ENCODE assay signal across 17 cellular contexts in the genomic region with DNA sequence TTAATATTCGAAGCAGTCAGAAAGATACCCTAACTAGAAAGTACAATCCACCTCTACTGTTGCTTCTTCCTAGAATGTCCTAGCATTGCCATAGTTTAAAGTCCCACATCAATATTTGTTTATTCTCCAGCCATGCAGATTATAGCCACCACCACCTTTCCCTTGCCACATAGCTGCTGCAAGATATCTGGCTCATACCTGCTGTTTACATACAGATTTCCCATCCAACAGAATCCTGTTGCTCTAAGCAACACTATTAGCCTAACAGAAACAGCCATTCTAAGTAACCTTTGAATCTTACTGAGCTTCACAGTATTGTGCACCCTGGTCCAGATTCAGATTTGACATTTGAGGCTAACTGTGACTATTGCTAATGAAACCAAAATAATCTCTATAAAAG. TPM values are rescaled to one million over a fixed set of nuclear protein-coding genes. Genes with fewer than 3 reads are reported as not detected.
DNase-seq lines count a peak whose midpoint lies in the region; ATAC-seq and TF ChIP-seq lines count a peak whose summit lies in the region.
"Had no signal": no experiment of that assay in that cellular context is flagged by ENCODE, and none has a peak within 500 bp of the region (broad histone marks: within the 10 kb centered on the region; RNA-seq: fewer than 3 reads in every experiment).

No MANE protein-coding gene starts in this region.

- no peaks in the 10 kb centered on the region for H3K9me2 ChIP-seq in hepatocyte (replicated peaks; ENCODE audit: insufficient read depth)

- H3K27me3 ChIP-seq in CD4-positive, CD25-positive, alpha-beta regulatory T cell (ENCODE audit: control insufficient read depth, insufficient read depth, low read length) = no peaks in the 10 kb centered on the region
- H3K27me3 ChIP-seq in hepatocyte = no peaks in the 10 kb centered on the region

- H2AFZ ChIP-seq in hepatocyte = no peak overlapping the region

- DNase-seq in CD4-positive, CD25-positive, alpha-beta regulatory T cell = no peak
- DNase-seq in HuH-7.5 (ENCODE audit: low spot score) (peak; percentile 15), hepatocyte (ENCODE audit: low spot score) (peak; percentile 35), cerebellum (ENCODE audit: low spot score) (no peak), occipital lobe (lab: John Stamatoyannopoulos, UW) (no peak)
- no peak for DNase-seq in naive thymus-derived CD8-positive, alpha-beta T cell
- no peak for DNase-seq in stimulated activated naive CD4-positive, alpha-beta T cell (lab: John Stamatoyannopoulos, UW)
- DNase-seq: C1 segment of cervical spinal cord, HFFc6, NCI-H1417 treated with DMSO at 0.1 percent for 48 hours, NCI-H1930, NCI-H2171 treated with DMSO at 0.1 percent for 48 hours, NCI-H748 treated with DMSO at 0.1 percent for 48 hours, RPMI8226, SIG-M5 had no signal

- no peaks in the 10 kb centered on the region for H3K9me3 ChIP-seq in CD4-positive, CD25-positive, alpha-beta regulatory T cell (ENCODE audit: control insufficient read depth in 2 of 2, low read length in 2 of 2)
- no peaks in the 10 kb centered on the region for H3K9me3 ChIP-seq in hepatocyte (ENCODE audit: low read depth)

- no peak overlapping the region for H3K4me3 ChIP-seq in CD4-positive, CD25-positive, alpha-beta regulatory T cell (ENCODE audit: low read depth, low read length)
- H3K4me3 ChIP-seq in hepatocyte = no peak overlapping the region

- peaks cover 2% of the 10 kb centered on the region for H3K36me3 Mint-ChIP-seq in CD4-positive, CD25-positive, alpha-beta regulatory T cell
- peaks cover 0 to 5% (median 0%) of the 10 kb centered on the region in 3 donors for H3K36me3 Mint-ChIP-seq in naive thymus-derived CD8-positive, alpha-beta T cell

- H3K27me3 Mint-ChIP-seq in CD4-positive, CD25-positive, alpha-beta regulatory T cell = no peaks in the 10 kb centered on the region
- no peaks in the 10 kb centered on the region for H3K27me3 Mint-ChIP-seq in naive thymus-derived CD8-positive, alpha-beta T cell

- H3K4me2 ChIP-seq in hepatocyte = peak overlapping the region; percentile 50

- no peak for ATAC-seq in CD4-positive, CD25-positive, alpha-beta regulatory T cell (ENCODE audit: low read depth in 2 of 2)
- ATAC-seq in naive thymus-derived CD8-positive, alpha-beta T cell = no peak
- ATAC-seq in HG02798 (IDR thresholded peaks at IDR 0.05; ENCODE audit: poor library complexity, unreplicated experiment) = no peak

- H3K9me3 Mint-ChIP-seq in CD4-positive, CD25-positive, alpha-beta regulatory T cell = no peaks in the 10 kb centered on the region
- no peaks in the 10 kb centered on the region for H3K9me3 Mint-ChIP-seq in naive thymus-derived CD8-positive, alpha-beta T cell
- H3K9me3 Mint-ChIP-seq: HFFc6, IgD-negative memory B cell had no signal

- no peak for TF ChIP-seq CTCF in hepatocyte (IDR thresholded peaks at IDR 0.05; ENCODE audit: poor library complexity)

- peak overlapping the region in 2 of 3 donors; percentile 88 to 90 for H3K27ac Mint-ChIP-seq in CD4-positive, CD25-positive, alpha-beta regulatory T cell
- peak overlapping the region in 7 of 10 donors; percentile 20 to 83 (median 57) for H3K27ac Mint-ChIP-seq in naive thymus-derived CD8-positive, alpha-beta T cell
- H3K27ac Mint-ChIP-seq: HFFc6, IgD-negative memory B cell had no signal

- H3K4me1 Mint-ChIP-seq in CD4-positive, CD25-positive, alpha-beta regulatory T cell = peaks cover 49 to 79% (median 61%) of the 10 kb centered on the region in 4 donors
- peaks cover 30 to 72% (median 60%) of the 10 kb centered on the region in 4 donors for H3K4me1 Mint-ChIP-seq in naive thymus-derived CD8-positive, alpha-beta T cell

- no peaks in the 10 kb centered on the region for H3K36me3 ChIP-seq in CD4-positive, CD25-positive, alpha-beta regulatory T cell (ENCODE audit: control insufficient read depth, insufficient read depth, low read length)
- no peaks in the 10 kb centered on the region for H3K36me3 ChIP-seq in hepatocyte (replicated peaks; ENCODE audit: insufficient read depth, low read depth)

- H3K79me2 ChIP-seq in hepatocyte = peaks cover 85% of the 10 kb centered on the region

- POLR2A ChIA-PET in naive thymus-derived CD8-positive, alpha-beta T cell (lab: Charles Lee) = interaction anchor here (1.0 kb wide), 1 partner anchor 45 kb away, joined by 4 read pairs; the partner anchor contains the start of gene GNAQ

- no peak overlapping the region for H3K27ac ChIP-seq in CD4-positive, CD25-positive, alpha-beta regulatory T cell (ENCODE audit: insufficient read depth, low read length, poor library complexity, severe bottlenecking)
- peak overlapping the region; percentile 29 for H3K27ac ChIP-seq in hepatocyte

- H4K20me1 ChIP-seq in hepatocyte (ENCODE audit: insufficient read depth, poor library complexity, severe bottlenecking) = peaks cover 20% of the 10 kb centered on the region

- WGBS in hepatocyte (ENCODE audit: low lambda C conversion rate, missing lambda C conversion rate) = 79% methylated on average over 1 of the region's 1 CpG

- peaks cover 20% of the 10 kb centered on the region for H3K4me1 ChIP-seq in CD4-positive, CD25-positive, alpha-beta regulatory T cell (ENCODE audit: control insufficient read depth, insufficient read depth, low read length, poor library complexity, severe bottlenecking)
- peaks cover 24% of the 10 kb centered on the region for H3K4me1 ChIP-seq in hepatocyte (ENCODE audit: insufficient read depth)

- peak overlapping the region in 1 of 4 donors; percentile 17 for H3K4me3 Mint-ChIP-seq in CD4-positive, CD25-positive, alpha-beta regulatory T cell
- H3K4me3 Mint-ChIP-seq in naive thymus-derived CD8-positive, alpha-beta T cell = no peak overlapping the region
- H3K4me3 Mint-ChIP-seq: HFFc6, IgD-negative memory B cell had no signal

RNA-seq across cellular contexts. Expression of gene GNAQ, which starts 45.6 kb away (rescaled TPM):
- 79.4 TPM for total RNA-seq in CD4-positive, CD25-positive, alpha-beta regulatory T cell
- polyA plus RNA-seq in CD4-positive, CD25-positive, alpha-beta regulatory T cell = 10 to 100 TPM in 3 of 4 donors, 1 to 10 TPM in 1; 8.5 to 20.5 (median 14.0) TPM
- total RNA-seq in hepatocyte (47.9 and 57.5 TPM in 2 replicates), cerebellum (186 TPM), occipital lobe (169 TPM)
- 25.7 and 27.3 TPM in 2 replicates for polyA plus RNA-seq in hepatocyte
- total RNA-seq in naive thymus-derived CD8-positive, alpha-beta T cell = 10 to 100 TPM; 33.3 to 40.0 TPM
- polyA plus RNA-seq in naive thymus-derived CD8-positive, alpha-beta T cell = 10 to 100 TPM in 1 of 3 donors, 1 to 10 TPM in 2; 6.9 to 15.6 (median 9.9) TPM

Comparison
In these comparisons a context has a peak if more than half of its experiments do, and no peak if none do; other contexts are left out.
1. DNase-seq: peak in HuH-7.5 (single experiment) and hepatocyte (single experiment); none in CD4-positive, CD25-positive, alpha-beta regulatory T cell (0 of 3), naive thymus-derived CD8-positive, alpha-beta T cell (0 of 10), cerebellum (single experiment), stimulated activated naive CD4-positive, alpha-beta T cell (0 of 6) and occipital lobe (single experiment).